ENCODE assay signal across 29 cellular contexts in genomic region chr12:11987906-11988305, GRCh38.
"Had no signal": no experiment of that assay in that cellular context is flagged by ENCODE, and none has a peak within 500 bp of the region (broad histone marks: within the 10 kb centered on the region; RNA-seq: fewer than 3 reads in every experiment).

No MANE protein-coding gene starts in this region.

- H3K27ac Mint-ChIP-seq: dendritic cell treated with granulocyte-macrophage colony-stimulating factor and Interleukin-4, amounts not matched to agents 40 ng/mL and 50 ng/mL, for 4 days; endodermal cell had no signal

- H3K4me3 ChIP-seq: colonic mucosa, coronary artery, dorsolateral prefrontal cortex, esophagus muscularis mucosa, esophagus squamous epithelium, gastrocnemius medialis, gastroesophageal sphincter, heart left ventricle, heart right ventricle had no signal

- FAIRE-seq: colon, endometrium, endothelial cell of umbilical vein, frontal cortex had no signal

- H3K27me3 Mint-ChIP-seq: dendritic cell treated with granulocyte-macrophage colony-stimulating factor and Interleukin-4, amounts not matched to agents 40 ng/mL and 50 ng/mL, for 4 days; effector memory CD8-positive, alpha-beta T cell had no signal

- H3K9me3 Mint-ChIP-seq: effector memory CD8-positive, alpha-beta T cell had no signal

- H3K36me3 ChIP-seq: colonic mucosa, esophagus muscularis mucosa, esophagus squamous epithelium, gastrocnemius medialis, gastroesophageal sphincter, heart left ventricle, heart right ventricle had no signal

- H3K4me3 Mint-ChIP-seq: dendritic cell treated with granulocyte-macrophage colony-stimulating factor and Interleukin-4, amounts not matched to agents 40 ng/mL and 50 ng/mL, for 4 days; effector memory CD8-positive, alpha-beta T cell; endodermal cell had no signal

- H3K4me1 ChIP-seq: colonic mucosa, esophagus muscularis mucosa, esophagus squamous epithelium, foreskin keratinocyte, gastroesophageal sphincter, heart left ventricle, heart right ventricle had no signal

- H3K27me3 ChIP-seq: colonic mucosa, dorsolateral prefrontal cortex, esophagus muscularis mucosa, esophagus squamous epithelium, gastrocnemius medialis, gastroesophageal sphincter, heart left ventricle, heart right ventricle had no signal

- DNase-seq: colonic mucosa; cortex of kidney; dermis blood vessel endothelial cell; dorsolateral prefrontal cortex; effector CD4-positive, alpha-beta T cell; effector CD8-positive, alpha-beta T cell; effector memory CD4-positive, alpha-beta T cell; effector memory CD8-positive, alpha-beta T cell; endodermal cell; erythroblast; esophagus squamous epithelium; foreskin fibroblast; foreskin keratinocyte; foreskin melanocyte; gastrocnemius medialis; glutamatergic neuron; head of caudate nucleus; heart left ventricle; heart right ventricle had no signal

- ATAC-seq: effector memory CD8-positive, alpha-beta T cell; esophagus mucosa; foreskin keratinocyte; gastrocnemius medialis; gastroesophageal sphincter; heart left ventricle; heart right ventricle had no signal

- H3K9me3 ChIP-seq: colonic mucosa, esophagus muscularis mucosa, gastrocnemius medialis, gastroesophageal sphincter had no signal

- H3K27ac ChIP-seq: colonic mucosa, coronary artery, dorsolateral prefrontal cortex, epithelial cell of prostate, esophagus muscularis mucosa, esophagus squamous epithelium, foreskin keratinocyte, gastrocnemius medialis, gastroesophageal sphincter, heart left ventricle, heart right ventricle had no signal
